ENCODE assay signal across 1 cellular context in the genomic region with DNA sequence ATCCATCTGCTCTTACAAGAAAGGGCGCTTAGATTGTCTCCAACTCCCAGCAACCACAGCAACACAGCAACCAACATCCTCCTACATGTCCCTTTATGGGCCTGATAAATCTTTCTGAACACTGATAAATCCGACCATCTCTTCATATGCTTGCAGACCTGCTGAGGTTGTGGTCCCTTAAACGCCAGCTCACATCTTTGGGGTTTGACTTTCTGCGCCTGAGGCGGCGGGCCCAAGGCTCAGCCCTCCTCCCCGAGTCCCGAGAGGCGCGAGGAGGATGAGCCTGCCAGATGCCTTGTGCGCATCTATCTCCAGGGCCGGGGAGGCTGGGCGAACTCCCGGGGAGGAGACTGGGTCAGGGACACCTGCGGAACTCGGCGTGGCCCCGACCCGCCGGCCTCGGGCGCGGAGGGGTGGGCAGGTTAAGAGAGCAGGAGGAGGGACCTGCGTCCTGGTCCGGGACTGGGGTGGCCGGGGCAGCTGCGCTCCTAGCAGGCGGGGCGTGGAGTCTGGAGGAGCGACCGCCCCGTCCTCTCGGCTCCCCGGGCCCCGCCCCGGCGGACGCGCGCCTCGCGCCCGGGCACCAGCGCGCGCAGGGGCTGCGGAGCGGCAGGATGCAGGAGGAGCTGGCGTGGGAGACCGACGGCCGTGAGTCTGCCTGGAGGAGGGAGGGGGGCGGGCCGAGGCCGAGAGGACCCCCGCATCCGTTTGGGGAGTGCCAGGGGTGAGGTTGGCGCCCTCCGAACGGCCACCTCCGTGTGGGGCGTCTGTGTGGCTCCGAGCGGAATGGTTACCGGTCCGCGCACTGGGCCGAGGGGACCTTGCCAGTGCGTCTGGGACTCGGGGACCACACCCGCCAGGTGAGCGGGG.
A peak's percentile ranks its signal among the peaks of the same experiment; 100 is the strongest.
TF ChIP-seq lines count a peak whose summit lies in the region.

A gene (plus strand): TSS at position 586 of the 870 bp plus-strand sequence. CDS start 29 bp downstream, at position 615.

TF ChIP-seq in IMR-90, 13 proteins besides CTCF, POLR2A, EP300 and RAD21:
- TF ChIP-seq, protein P1, sequence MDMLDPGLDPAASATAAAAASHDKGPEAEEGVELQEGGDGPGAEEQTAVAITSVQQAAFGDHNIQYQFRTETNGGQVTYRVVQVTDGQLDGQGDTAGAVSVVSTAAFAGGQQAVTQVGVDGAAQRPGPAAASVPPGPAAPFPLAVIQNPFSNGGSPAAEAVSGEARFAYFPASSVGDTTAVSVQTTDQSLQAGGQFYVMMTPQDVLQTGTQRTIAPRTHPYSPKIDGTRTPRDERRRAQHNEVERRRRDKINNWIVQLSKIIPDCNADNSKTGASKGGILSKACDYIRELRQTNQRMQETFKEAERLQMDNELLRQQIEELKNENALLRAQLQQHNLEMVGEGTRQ (IDR thresholded peaks at IDR 0.05; ENCODE audit: low read depth, low read length): no peak
- peak; percentile 68; the same call in 1 of the 2 replicates for TF ChIP-seq MAZ (IDR thresholded peaks at IDR 0.05; ENCODE audit: borderline replicate concordance, low read depth, low read length)
